Comparison of ENCODE assay signal across 2 cellular contexts in the genomic region with DNA sequence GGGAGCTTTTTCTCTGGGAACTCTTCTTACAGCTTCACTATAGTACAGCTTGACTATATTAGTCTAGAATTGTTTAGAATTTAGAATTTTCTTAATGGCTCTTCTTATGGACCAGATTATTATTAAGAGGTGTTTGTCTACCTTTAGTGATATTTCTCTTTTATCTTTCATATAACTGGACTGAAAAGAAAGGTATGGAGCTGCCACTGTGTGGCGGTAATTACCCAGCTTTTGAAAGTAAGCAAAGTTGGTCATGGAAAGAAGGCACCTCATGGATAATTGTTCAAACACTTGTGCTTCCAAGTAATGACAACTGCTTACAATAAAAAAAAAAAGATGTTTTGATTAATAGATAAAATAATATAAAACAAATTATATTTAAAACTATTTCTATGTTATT.
TF ChIP-seq lines count a peak whose summit lies in the region.

No MANE protein-coding gene starts in this region.

TF ChIP-seq in SK-N-SH, 30 proteins besides CTCF, POLR2A, EP300 and RAD21 (continued from another document):
- TF ChIP-seq, protein P1, sequence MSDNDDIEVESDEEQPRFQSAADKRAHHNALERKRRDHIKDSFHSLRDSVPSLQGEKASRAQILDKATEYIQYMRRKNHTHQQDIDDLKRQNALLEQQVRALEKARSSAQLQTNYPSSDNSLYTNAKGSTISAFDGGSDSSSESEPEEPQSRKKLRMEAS (IDR thresholded peaks at IDR 0.05; ENCODE audit: low read depth) = no peak
- no peak for TF ChIP-seq TAF1 (IDR thresholded peaks at IDR 0.05; ENCODE audit: borderline replicate concordance, low read depth, low read length)

TF ChIP-seq in SK-N-SH treated with all-trans-retinoic acid at 6 μM for 48 hours, 23 proteins besides CTCF, POLR2A, EP300 and RAD21:
- TF ChIP-seq POU6F1 (CRISPR knock-in tag; IDR thresholded peaks at IDR 0.05; ENCODE audit: borderline replicate concordance, low read depth) (no peak), ZC3H10 (CRISPR knock-in tag; IDR thresholded peaks at IDR 0.05) (no peak), ZNF8 (CRISPR knock-in tag; IDR thresholded peaks at IDR 0.05) (no peak), TOX (CRISPR knock-in tag; IDR thresholded peaks at IDR 0.05; ENCODE audit: borderline replicate concordance) (no peak), PATZ1 (CRISPR knock-in tag; IDR thresholded peaks at IDR 0.05; ENCODE audit: borderline replicate concordance) (no peak), CSDC2 (CRISPR knock-in tag; IDR thresholded peaks at IDR 0.05) (no peak)
